ENCODE assay signal across 11 cellular contexts in the genomic region with DNA sequence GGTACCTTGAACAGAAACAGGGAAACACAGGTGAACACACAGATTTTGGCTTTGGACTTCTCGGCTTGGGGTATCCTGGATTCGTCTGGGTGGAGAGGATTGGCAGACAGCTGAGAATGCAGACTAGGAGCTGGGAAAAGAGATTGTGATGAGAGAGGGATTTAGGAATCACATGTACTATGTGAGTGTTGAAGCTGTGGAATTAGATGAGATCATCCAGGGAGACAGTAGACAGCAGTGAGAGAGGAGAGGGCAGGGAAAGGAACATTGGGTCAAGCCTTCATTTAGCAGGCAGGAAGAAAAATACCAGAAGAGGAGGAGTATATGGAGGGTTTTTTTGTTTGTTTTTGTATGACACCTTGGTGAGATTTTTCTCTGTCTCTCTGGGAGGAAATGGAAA.
DNase-seq lines count a peak whose midpoint lies in the region; ATAC-seq and TF ChIP-seq lines count a peak whose summit lies in the region.
"Had no signal": no experiment of that assay in that cellular context is flagged by ENCODE, and none has a peak within 500 bp of the region (broad histone marks: within the 10 kb centered on the region; RNA-seq: fewer than 3 reads in every experiment).

No MANE protein-coding gene starts in this region.

- H3K9me3 ChIP-seq in SJCRH30 (replicated peaks), result 0 out of 2 replicates have a peak, but pooled peaks cover 2% of the 10 kb centered on the region
- peaks cover 0 to 12% (median 0%) of the 10 kb centered on the region in 3 donors for H3K9me3 ChIP-seq in esophagus squamous epithelium
- peaks cover 4% of the 10 kb centered on the region for H3K9me3 ChIP-seq in lower lobe of right lung
- peaks cover 0 to 8% (median 0%) of the 10 kb centered on the region in 3 donors for H3K9me3 ChIP-seq in tibial artery
- H3K9me3 ChIP-seq: tibial nerve had no signal

- H3K27ac Mint-ChIP-seq in activated T-helper 1 cell treated with anti-CD3 and anti-CD28 coated beads, Interleukin-12 subunit alpha, Interleukin-12 subunit beta, Interleukin-2, Interleukin-4 antibody, amounts not matched to agents 30 ng/mL and 10 ng/mL and 1 ng/mL, durations not matched to agents 14 hours and 24 hours and 36 hours, result no peak overlapping the region
- H3K27ac Mint-ChIP-seq: activated naive CD8-positive, alpha-beta T cell treated with anti-CD3 and anti-CD28 coated beads, Interleukin-2, amount 50 U/mL, for 24 hours; natural killer cell treated with Interleukin-12 subunit alpha and Interleukin-12 subunit beta and Interleukin-15 and Interleukin-18, amount 100 ng/mL, for 72 hours had no signal

- no peaks in the 10 kb centered on the region for H3K27me3 Mint-ChIP-seq in activated T-helper 1 cell treated with anti-CD3 and anti-CD28 coated beads, Interleukin-12 subunit alpha, Interleukin-12 subunit beta, Interleukin-2, Interleukin-4 antibody, amounts not matched to agents 30 ng/mL and 10 ng/mL and 1 ng/mL, durations not matched to agents 14 hours and 24 hours and 36 hours (ENCODE audit: insufficient read depth)
- H3K27me3 Mint-ChIP-seq: activated naive CD8-positive, alpha-beta T cell treated with anti-CD3 and anti-CD28 coated beads, Interleukin-2, amount 50 U/mL, for 24 hours; natural killer cell treated with Interleukin-12 subunit alpha and Interleukin-12 subunit beta and Interleukin-15 and Interleukin-18, amount 100 ng/mL, for 72 hours had no signal

- no peak for TF ChIP-seq POLR2A in esophagus squamous epithelium (IDR thresholded peaks at IDR 0.05)

- H3K4me3 ChIP-seq in SJCRH30 (peak overlapping the region; percentile 41), esophagus squamous epithelium (no peak overlapping the region), lower lobe of right lung (no peak overlapping the region), tibial artery (no peak overlapping the region)
- H3K4me3 ChIP-seq: tibial nerve had no signal

- H3K9me3 Mint-ChIP-seq in activated T-helper 1 cell treated with anti-CD3 and anti-CD28 coated beads, Interleukin-12 subunit alpha, Interleukin-12 subunit beta, Interleukin-2, Interleukin-4 antibody, amounts not matched to agents 30 ng/mL and 10 ng/mL and 1 ng/mL, durations not matched to agents 14 hours and 24 hours and 36 hours, result peaks cover 3% of the 10 kb centered on the region
- H3K9me3 Mint-ChIP-seq: natural killer cell treated with Interleukin-12 subunit alpha and Interleukin-12 subunit beta and Interleukin-15 and Interleukin-18, amount 100 ng/mL, for 72 hours had no signal

- peak; percentile 50 to 67 for ATAC-seq in lower lobe of right lung
- ATAC-seq: activated naive CD8-positive, alpha-beta T cell treated with anti-CD3 and anti-CD28 coated beads, Interleukin-2, amount 50 U/mL, for 24 hours; natural killer cell treated with Interleukin-12 subunit alpha and Interleukin-12 subunit beta and Interleukin-15 and Interleukin-18, amount 100 ng/mL, for 72 hours had no signal

- no peaks in the 10 kb centered on the region for H3K36me3 Mint-ChIP-seq in activated T-helper 1 cell treated with anti-CD3 and anti-CD28 coated beads, Interleukin-12 subunit alpha, Interleukin-12 subunit beta, Interleukin-2, Interleukin-4 antibody, amounts not matched to agents 30 ng/mL and 10 ng/mL and 1 ng/mL, durations not matched to agents 14 hours and 24 hours and 36 hours (ENCODE audit: low read depth)
- H3K36me3 Mint-ChIP-seq: natural killer cell treated with Interleukin-12 subunit alpha and Interleukin-12 subunit beta and Interleukin-15 and Interleukin-18, amount 100 ng/mL, for 72 hours had no signal

- no peaks in the 10 kb centered on the region for H3K4me1 Mint-ChIP-seq in activated T-helper 1 cell treated with anti-CD3 and anti-CD28 coated beads, Interleukin-12 subunit alpha, Interleukin-12 subunit beta, Interleukin-2, Interleukin-4 antibody, amounts not matched to agents 30 ng/mL and 10 ng/mL and 1 ng/mL, durations not matched to agents 14 hours and 24 hours and 36 hours (ENCODE audit: low read depth)
- H3K4me1 Mint-ChIP-seq: activated naive CD8-positive, alpha-beta T cell treated with anti-CD3 and anti-CD28 coated beads, Interleukin-2, amount 50 U/mL, for 24 hours had no signal

- no peaks in the 10 kb centered on the region for H3K27me3 ChIP-seq in SJCRH30
- no peaks in the 10 kb centered on the region for H3K27me3 ChIP-seq in esophagus squamous epithelium
- no peaks in the 10 kb centered on the region for H3K27me3 ChIP-seq in lower lobe of right lung (ENCODE audit: low read depth)
- H3K27me3 ChIP-seq in tibial artery, result no peaks in the 10 kb centered on the region
- H3K27me3 ChIP-seq: tibial nerve had no signal

- H3K4me1 ChIP-seq in SJCRH30 (peaks cover 27% of the 10 kb centered on the region), esophagus squamous epithelium (peaks cover 0 to 21% (median 8%) of the 10 kb centered on the region in 3 donors), lower lobe of right lung (peaks cover 19% of the 10 kb centered on the region), tibial artery (peaks cover 0 to 29% (median 13%) of the 10 kb centered on the region in 4 donors)

- TF ChIP-seq CTCF in esophagus squamous epithelium (IDR thresholded peaks at IDR 0.05) (no peak), lower lobe of right lung (IDR thresholded peaks at IDR 0.05) (no peak), tibial artery (IDR thresholded peaks at IDR 0.05) (no peak)

- DNase-seq in SJCRH30, result peak; percentile 60 to 79
- DNase-seq in esophagus squamous epithelium (lab: John Stamatoyannopoulos, UW), result no peak
- DNase-seq in lower lobe of right lung, result no peak
- DNase-seq in tibial artery, result no peak
- DNase-seq in NCI-H1105 treated with DMSO at 0.1 percent for 48 hours (lab: John Stamatoyannopoulos, UW), result no peak
- no peak for DNase-seq in COLO829 (ENCODE audit: low spot score)
- DNase-seq in activated T-helper 1 cell treated with anti-CD3 and anti-CD28 coated beads, Interleukin-12 subunit alpha, Interleukin-12 subunit beta, Interleukin-2, Interleukin-4 antibody, amounts not matched to agents 30 ng/mL and 10 ng/mL and 1 ng/mL, durations not matched to agents 14 hours and 24 hours and 36 hours (ENCODE audit: low spot score), result no peak
- DNase-seq: activated naive CD8-positive, alpha-beta T cell treated with anti-CD3 and anti-CD28 coated beads, Interleukin-2, amount 50 U/mL, for 24 hours; Karpas-422 had no signal

- WGBS in esophagus squamous epithelium, 2 donors, result 60 to 71% methylated on average over 2 of the region's 2 CpGs

- H3K4me3 Mint-ChIP-seq in activated T-helper 1 cell treated with anti-CD3 and anti-CD28 coated beads, Interleukin-12 subunit alpha, Interleukin-12 subunit beta, Interleukin-2, Interleukin-4 antibody, amounts not matched to agents 30 ng/mL and 10 ng/mL and 1 ng/mL, durations not matched to agents 14 hours and 24 hours and 36 hours, result no peak overlapping the region
- H3K4me3 Mint-ChIP-seq: activated naive CD8-positive, alpha-beta T cell treated with anti-CD3 and anti-CD28 coated beads, Interleukin-2, amount 50 U/mL, for 24 hours; natural killer cell treated with Interleukin-12 subunit alpha and Interleukin-12 subunit beta and Interleukin-15 and Interleukin-18, amount 100 ng/mL, for 72 hours had no signal

- intact Hi-C loops in esophagus squamous epithelium (cut with DNase I), result no loop called here
- intact Hi-C loops in lower lobe of right lung (cut with DNase I), result no loop called here
- intact Hi-C loops in tibial artery (cut with DNase I; ENCODE audit: low total_unique reads), result loop anchor here (10.0 kb wide), 1 partner anchor 95 kb away; no protein-coding TSS in a partner anchor
- intact Hi-C loops in activated T-helper 1 cell treated with anti-CD3 and anti-CD28 coated beads, Interleukin-12 subunit alpha, Interleukin-12 subunit beta, Interleukin-2, Interleukin-4 antibody, amounts not matched to agents 30 ng/mL and 10 ng/mL and 1 ng/mL, durations not matched to agents 14 hours and 24 hours and 36 hours (cut with micrococcal nuclease), result no loop called here

- H3K27ac ChIP-seq in SJCRH30 (peak overlapping the region; percentile 77), esophagus squamous epithelium (peak overlapping the region; percentile 18 to 77 (median 56)), lower lobe of right lung (no peak overlapping the region), tibial artery (peak overlapping the region; percentile 14 to 31)

- H3K36me3 ChIP-seq in SJCRH30 (no peaks in the 10 kb centered on the region), esophagus squamous epithelium (no peaks in the 10 kb centered on the region), lower lobe of right lung (no peaks in the 10 kb centered on the region), tibial artery (no peaks in the 10 kb centered on the region)
- H3K36me3 ChIP-seq: tibial nerve had no signal

Comparison
In these comparisons a context has a peak if more than half of its experiments do, and no peak if none do; other contexts are left out.
1. DNase-seq: peak in SJCRH30 (2 of 2); none in esophagus squamous epithelium (single experiment), lower lobe of right lung (single experiment), tibial artery (0 of 2), NCI-H1105 treated with DMSO at 0.1 percent for 48 hours (single experiment), COLO829 (single experiment) and activated T-helper 1 cell treated with anti-CD3 and anti-CD28 coated beads, Interleukin-12 subunit alpha, Interleukin-12 subunit beta, Interleukin-2, Interleukin-4 antibody, amounts not matched to agents 30 ng/mL and 10 ng/mL and 1 ng/mL, durations not matched to agents 14 hours and 24 hours and 36 hours (single experiment).